Comparison of ENCODE assay signal across 9 cellular contexts in genomic region chr1:150221552-150221951, GRCh38. TPM values are rescaled to one million over a fixed set of nuclear protein-coding genes. Genes with fewer than 3 reads are reported as not detected.
DNase-seq lines count a peak whose midpoint lies in the region; ATAC-seq and TF ChIP-seq lines count a peak whose summit lies in the region.
"Had no signal": no experiment of that assay in that cellular context is flagged by ENCODE, and none has a peak within 500 bp of the region (broad histone marks: within the 10 kb centered on the region; RNA-seq: fewer than 3 reads in every experiment).

No MANE protein-coding gene starts in this region.

- peak; percentile 54 for DNase-seq in DMS 273 (lab: John Stamatoyannopoulos, UW; ENCODE audit: unreplicated experiment)
- DNase-seq in DMS 273 treated with DMSO at 0.1 percent for 48 hours (lab: John Stamatoyannopoulos, UW): no peak
- peak; percentile 36 for DNase-seq in M059J (ENCODE audit: low read depth)
- peak; percentile 51 for DNase-seq in cerebellum (ENCODE audit: low spot score)
- DNase-seq in neural crest cell (ENCODE audit: low read depth, low spot score): no peak
- DNase-seq in stimulated activated CD4-positive, alpha-beta T cell treated with anti-CD3 and anti-CD28 coated beads, Interleukin-4, amount 100 ng/mL, for 4 hours: no peak
- DNase-seq in activated naive CD8-positive, alpha-beta T cell treated with anti-CD3 and anti-CD28 coated beads for 36 hours: no peak

- no peak overlapping the region for H3K4me3 Mint-ChIP-seq in neural crest cell
- no peak overlapping the region for H3K4me3 Mint-ChIP-seq in activated naive CD8-positive, alpha-beta T cell treated with anti-CD3 and anti-CD28 coated beads for 36 hours
- H3K4me3 Mint-ChIP-seq: activated naive CD4-positive, alpha-beta T cell treated with anti-CD3 and anti-CD28 coated beads, Interleukin-2, amount 50 U/mL, for 24 hours had no signal

- H3K27ac Mint-ChIP-seq in neural crest cell (ENCODE audit: unreplicated experiment): no peak overlapping the region
- no peak overlapping the region for H3K27ac Mint-ChIP-seq in activated naive CD8-positive, alpha-beta T cell treated with anti-CD3 and anti-CD28 coated beads for 36 hours
- H3K27ac Mint-ChIP-seq: activated naive CD4-positive, alpha-beta T cell treated with anti-CD3 and anti-CD28 coated beads, Interleukin-2, amount 50 U/mL, for 24 hours had no signal

- H3K27me3 Mint-ChIP-seq in neural crest cell (ENCODE audit: low read depth): no peaks in the 10 kb centered on the region
- no peaks in the 10 kb centered on the region for H3K27me3 Mint-ChIP-seq in activated naive CD8-positive, alpha-beta T cell treated with anti-CD3 and anti-CD28 coated beads for 36 hours
- H3K27me3 Mint-ChIP-seq: activated naive CD4-positive, alpha-beta T cell treated with anti-CD3 and anti-CD28 coated beads, Interleukin-2, amount 50 U/mL, for 24 hours had no signal

- no peaks in the 10 kb centered on the region for H3K4me1 Mint-ChIP-seq in neural crest cell
- peaks cover 7% of the 10 kb centered on the region for H3K4me1 Mint-ChIP-seq in activated naive CD8-positive, alpha-beta T cell treated with anti-CD3 and anti-CD28 coated beads for 36 hours
- H3K4me1 Mint-ChIP-seq: activated naive CD4-positive, alpha-beta T cell treated with anti-CD3 and anti-CD28 coated beads, Interleukin-2, amount 50 U/mL, for 24 hours had no signal

- peak; percentile 65 for TF ChIP-seq CTCF in neural crest cell (conservative IDR thresholded peaks at IDR 0.05)

- H3K9me3 Mint-ChIP-seq in neural crest cell: no peaks in the 10 kb centered on the region
- H3K9me3 Mint-ChIP-seq in activated naive CD8-positive, alpha-beta T cell treated with anti-CD3 and anti-CD28 coated beads for 36 hours: no peaks in the 10 kb centered on the region
- H3K9me3 Mint-ChIP-seq: activated naive CD4-positive, alpha-beta T cell treated with anti-CD3 and anti-CD28 coated beads, Interleukin-2, amount 50 U/mL, for 24 hours had no signal

- peaks cover 15% of the 10 kb centered on the region for H3K36me3 Mint-ChIP-seq in neural crest cell (ENCODE audit: low read depth)
- H3K36me3 Mint-ChIP-seq in activated naive CD8-positive, alpha-beta T cell treated with anti-CD3 and anti-CD28 coated beads for 36 hours: peaks cover 20% of the 10 kb centered on the region

- ATAC-seq in GM21526 (IDR thresholded peaks at IDR 0.05; ENCODE audit: low FRiP score, unreplicated experiment): no peak

RNA-seq across cellular contexts. Expression of gene ANP32E, which starts 14.4 kb away (rescaled TPM):
- 50.2 and 64.4 TPM in 2 replicates for total RNA-seq in M059J (2014; rRNA removed; shearing (Covaris generic))
- total RNA-seq in cerebellum (31.6 TPM), neural crest cell (110 and 114 TPM in 2 replicates)
- total RNA-seq in activated naive CD8-positive, alpha-beta T cell treated with anti-CD3 and anti-CD28 coated beads for 36 hours: 100 to 1,000 TPM; 176 to 191 TPM

RNA-seq across cellular contexts. Expression of gene CA14, which starts 36.0 kb away (rescaled TPM):
- total RNA-seq in M059J (2014; rRNA removed; shearing (Covaris generic)): not detected in 2 replicates
- total RNA-seq in cerebellum (7.3 TPM), neural crest cell (28.9 and 31.9 TPM in 2 replicates)
- not detected for total RNA-seq in activated naive CD8-positive, alpha-beta T cell treated with anti-CD3 and anti-CD28 coated beads for 36 hours

RNA-seq across cellular contexts. Expression of gene APH1A, which starts 47.3 kb away (rescaled TPM):
- 153 and 163 TPM in 2 replicates for total RNA-seq in M059J (2014; rRNA removed; shearing (Covaris generic))
- total RNA-seq in cerebellum (56.2 TPM), neural crest cell (142 and 145 TPM in 2 replicates)
- total RNA-seq in activated naive CD8-positive, alpha-beta T cell treated with anti-CD3 and anti-CD28 coated beads for 36 hours: 100 to 1,000 TPM; 123 to 126 TPM

RNA-seq across cellular contexts. Expression of gene C1orf54, which starts 51.0 kb away (rescaled TPM):
- 1.0 and 4.3 TPM in 2 replicates for total RNA-seq in M059J (2014; rRNA removed; shearing (Covaris generic))
- total RNA-seq in cerebellum (13.5 TPM), neural crest cell (15.0 and 16.1 TPM in 2 replicates)
- under 1 TPM; 0.48 to 0.78 TPM for total RNA-seq in activated naive CD8-positive, alpha-beta T cell treated with anti-CD3 and anti-CD28 coated beads for 36 hours

Comparison
In these comparisons a context has a peak if more than half of its experiments do, and no peak if none do; other contexts are left out.
1. DNase-seq: peak in DMS 273 (single experiment), M059J (single experiment) and cerebellum (single experiment); none in DMS 273 treated with DMSO at 0.1 percent for 48 hours (single experiment), neural crest cell (single experiment), stimulated activated CD4-positive, alpha-beta T cell treated with anti-CD3 and anti-CD28 coated beads, Interleukin-4, amount 100 ng/mL, for 4 hours (0 of 2) and activated naive CD8-positive, alpha-beta T cell treated with anti-CD3 and anti-CD28 coated beads for 36 hours (single experiment).